In the genomic region with DNA sequence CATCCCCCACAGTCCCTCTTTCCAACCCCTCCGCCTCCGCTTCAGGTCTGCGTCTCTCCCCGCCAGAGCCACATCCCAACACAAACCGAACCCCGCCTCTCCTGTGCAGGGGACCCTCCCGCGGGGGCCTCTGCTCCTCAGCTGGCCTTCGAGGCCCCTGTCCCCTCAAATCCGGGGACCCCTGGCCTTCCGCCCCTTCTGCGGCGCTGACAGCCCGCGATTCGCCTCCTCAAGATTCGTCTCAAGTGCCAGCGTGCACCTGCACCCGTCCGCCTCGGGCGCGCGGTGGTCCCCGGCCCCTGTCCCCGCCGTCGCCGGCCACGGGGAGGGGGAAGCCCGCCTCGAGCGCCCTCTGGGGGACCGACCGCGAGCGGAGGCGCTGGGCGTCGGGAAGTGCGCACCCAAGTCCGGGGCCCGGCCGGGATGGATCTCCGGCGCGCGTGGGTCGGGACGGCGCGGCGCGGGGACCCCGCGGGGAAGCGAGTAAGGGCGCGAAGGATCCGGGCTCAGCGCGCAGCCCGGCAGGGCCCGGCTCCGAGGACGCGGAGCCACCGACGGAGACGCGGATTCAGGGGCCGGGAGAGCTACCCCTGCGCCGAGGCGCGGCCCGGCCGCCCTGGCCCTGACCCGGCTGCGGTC, we compare ENCODE assay signal across 8 cellular contexts. TPM values are rescaled to one million over a fixed set of nuclear protein-coding genes. Genes with fewer than 3 reads are reported as not detected.
A peak's percentile ranks its signal among the peaks of the same experiment; 100 is the strongest.
DNase-seq lines count a peak whose midpoint lies in the region; ATAC-seq and TF ChIP-seq lines count a peak whose summit lies in the region.

No MANE protein-coding gene starts in this region.

- H3K36me3 ChIP-seq in CD8-positive, alpha-beta memory T cell (ENCODE audit: insufficient read depth, low read length), result no peaks in the 10 kb centered on the region
- no peaks in the 10 kb centered on the region for H3K36me3 ChIP-seq in SK-N-SH (replicated peaks in 1 of 2; ENCODE audit: control insufficient read depth in 1 of 2, insufficient read depth in 2 of 2, low read length in 1 of 2)
- no peaks in the 10 kb centered on the region for H3K36me3 ChIP-seq in esophagus (ENCODE audit: control insufficient read depth in 2 of 2, insufficient read depth in 2 of 2, low read length in 1 of 2)
- no peaks in the 10 kb centered on the region for H3K36me3 ChIP-seq in ovary

- no peak for TF ChIP-seq RAD21 in SK-N-SH (IDR thresholded peaks at IDR 0.05; ENCODE audit: low read length)

- no peak overlapping the region for H3K9ac ChIP-seq in SK-N-SH

- H3K4me3 ChIP-seq in CD8-positive, alpha-beta memory T cell (ENCODE audit: low read length), result no peak overlapping the region
- H3K4me3 ChIP-seq in SK-N-SH (ENCODE audit: low read depth in 2 of 2, low read length in 1 of 2), result no peak overlapping the region
- peak overlapping the region; percentile 44 to 51 for H3K4me3 ChIP-seq in esophagus (ENCODE audit: low read depth in 1 of 2, low read length in 2 of 2)
- peak overlapping the region; percentile 16 for H3K4me3 ChIP-seq in ovary

- H3K9me3 Mint-ChIP-seq in CD8-positive, alpha-beta memory T cell, result no peaks in the 10 kb centered on the region

- intact Hi-C loops in ovary (cut with DNase I), result no loop called here

- H3K4me1 Mint-ChIP-seq in CD8-positive, alpha-beta memory T cell, result peaks cover 14 to 37% (median 25%) of the 10 kb centered on the region in 3 donors

- H4K20me1 ChIP-seq in SK-N-SH (ENCODE audit: insufficient read depth), result no peaks in the 10 kb centered on the region

- ATAC-seq in GM18868 (IDR thresholded peaks at IDR 0.05; ENCODE audit: unreplicated experiment), result no peak

- peaks cover 19 to 43% of the 10 kb centered on the region in 2 donors for H3K27me3 Mint-ChIP-seq in CD8-positive, alpha-beta memory T cell

- TF ChIP-seq CTCF in SK-N-SH (IDR thresholded peaks at IDR 0.05) (peak; percentile 14), ovary (IDR thresholded peaks at IDR 0.05) (no peak)

- peaks cover 6% of the 10 kb centered on the region for H3K27me3 ChIP-seq in CD8-positive, alpha-beta memory T cell (ENCODE audit: insufficient read depth, low read length, poor library complexity, severe bottlenecking)
- H3K27me3 ChIP-seq in SK-N-SH (ENCODE audit: insufficient read depth) (peaks cover 78% of the 10 kb centered on the region; the same call in 1 of the 2 replicates), esophagus (ENCODE audit: control insufficient read depth in 1 of 2, insufficient read depth in 2 of 2, low read length in 2 of 2) (peaks cover 13 to 18% of the 10 kb centered on the region in 2 donors), ovary (no peaks in the 10 kb centered on the region)

- H3K36me3 Mint-ChIP-seq in CD8-positive, alpha-beta memory T cell, result peaks cover 0 to 3% (median 0%) of the 10 kb centered on the region in 3 donors

- no peaks in the 10 kb centered on the region for H3K79me2 ChIP-seq in SK-N-SH (ENCODE audit: insufficient read depth)

- no peak for TF ChIP-seq POLR2A in ovary (IDR thresholded peaks at IDR 0.05)

- no peaks in the 10 kb centered on the region for H3F3A ChIP-seq in SK-N-SH (replicated peaks; ENCODE audit: insufficient read depth)

- no peak for TF ChIP-seq EP300 in SK-N-SH (IDR thresholded peaks at IDR 0.05; ENCODE audit: borderline replicate concordance in 1 of 2, low read depth in 1 of 2, low read length in 1 of 2)
- TF ChIP-seq EP300 in ovary (IDR thresholded peaks at IDR 0.05), result no peak

- CTCF ChIA-PET in CD8-positive, alpha-beta memory T cell (lab: Charles Lee), result no interaction called here
- CTCF ChIA-PET in SK-N-SH (lab: Yijun Ruan, JAX), result interaction anchor here (0.7 to 1.3 kb wide), 3 partner anchors 10 to 127 kb away, joined by 3 read pairs; no protein-coding TSS in a partner anchor

- no peak overlapping the region for H2AFZ ChIP-seq in SK-N-SH (ENCODE audit: low read depth)

- H3K4me3 Mint-ChIP-seq in CD8-positive, alpha-beta memory T cell, result peak overlapping the region; percentile 79 to 92 (median 86)

- H3K9me2 ChIP-seq in SK-N-SH, result no peaks in the 10 kb centered on the region

- H3K4me2 ChIP-seq in SK-N-SH, result no peak overlapping the region

- no peaks in the 10 kb centered on the region for H3K4me1 ChIP-seq in CD8-positive, alpha-beta memory T cell (ENCODE audit: insufficient read depth, low read length)
- H3K4me1 ChIP-seq in SK-N-SH (ENCODE audit: control insufficient read depth in 1 of 2, insufficient read depth in 2 of 2, low read depth in 1 of 2, low read length in 1 of 2) (no peaks in the 10 kb centered on the region), esophagus (ENCODE audit: control insufficient read depth in 2 of 2, insufficient read depth in 2 of 2, low read length in 1 of 2) (peaks cover 2 to 12% of the 10 kb centered on the region in 2 donors), ovary (ENCODE audit: insufficient read depth) (no peaks in the 10 kb centered on the region)

- no peaks in the 10 kb centered on the region for H3K9me3 ChIP-seq in CD8-positive, alpha-beta memory T cell (ENCODE audit: low read length)
- H3K9me3 ChIP-seq in SK-N-SH (no peaks in the 10 kb centered on the region), esophagus (ENCODE audit: control insufficient read depth in 2 of 2, insufficient read depth in 1 of 2, low read depth in 1 of 2, low read length in 1 of 2) (no peaks in the 10 kb centered on the region), ovary (no peaks in the 10 kb centered on the region)

- peak in 4 of 5 donors; percentile 13 to 46 (median 20) for DNase-seq in CD8-positive, alpha-beta memory T cell
- DNase-seq in SK-N-SH, result peak; percentile 75
- DNase-seq in ovary, result no peak
- DNase-seq in OCI-M2 (lab: John Stamatoyannopoulos, UW; ENCODE audit: unreplicated experiment), result no peak
- DNase-seq in cortex of kidney (lab: John Stamatoyannopoulos, UW), result no peak
- DNase-seq in NCI-H1105 treated with DMSO at 0.1 percent for 48 hours (lab: John Stamatoyannopoulos, UW), result no peak

- POLR2A ChIA-PET in CD8-positive, alpha-beta memory T cell (lab: Charles Lee), result no interaction called here
- POLR2A ChIA-PET in SK-N-SH (lab: Yijun Ruan, JAX), result no interaction called here

- no peak overlapping the region for H3K27ac ChIP-seq in CD8-positive, alpha-beta memory T cell (ENCODE audit: low read depth, low read length)
- H3K27ac ChIP-seq in SK-N-SH (ENCODE audit: low read depth in 2 of 2, low read length in 1 of 2) (no peak overlapping the region), esophagus (ENCODE audit: low read depth in 2 of 2, low read length in 1 of 2) (no peak overlapping the region), ovary (no peak overlapping the region)

- 18% methylated on average over 27 of the region's 80 CpGs for WGBS in SK-N-SH (ENCODE audit: low lambda C conversion rate)
- WGBS in esophagus, 2 donors, result 4 to 5% methylated on average over 55 to 80 of the region's 80 CpGs
- 2 to 4% (median 3%) methylated on average over 40 to 80 of the region's 80 CpGs for WGBS in ovary, 3 donors

- peak overlapping the region in 7 of 8 donors; percentile 43 to 95 (median 63) for H3K27ac Mint-ChIP-seq in CD8-positive, alpha-beta memory T cell

TF ChIP-seq in SK-N-SH, 30 proteins besides CTCF, POLR2A, EP300 and RAD21:
- no peak for TF ChIP-seq USF2 (IDR thresholded peaks at IDR 0.05; ENCODE audit: borderline replicate concordance, low read depth, low read length)
TF ChIP-seq in SK-N-SH: peak in this region for 0.

RNA-seq across cellular contexts. Expression of gene FLT4, which starts 0.6 kb away (rescaled TPM):
- total RNA-seq in CD8-positive, alpha-beta memory T cell, result 1 to 10 TPM; 6.0 to 8.2 TPM
- polyA plus RNA-seq in CD8-positive, alpha-beta memory T cell, result 12.7 TPM
- 0.02 and 0.05 TPM in 2 replicates for polyA plus RNA-seq in SK-N-SH (2012; rRNA removed)
- 0.03 and 0.26 TPM in 2 replicates for polyA plus RNA-seq in SK-N-SH (2012; cell fraction: cytosol; rRNA removed)
- 0.05 and 0.35 TPM in 2 replicates for polyA plus RNA-seq in SK-N-SH (2012; cell fraction: nucleus; rRNA removed)
- 1 to 10 TPM; 2.8 to 4.0 TPM for polyA plus RNA-seq in esophagus
- total RNA-seq in ovary, result 10 to 100 TPM in 3 of 7 donors, 1 to 10 TPM in 4; 4.1 to 18.5 (median 7.0) TPM
- polyA plus RNA-seq in ovary, result 10 to 100 TPM in 1 of 2 donors, 1 to 10 TPM in 1; 3.3 to 12.2 TPM

RNA-seq across cellular contexts. Expression of gene SCGB3A1, which starts 57.5 kb away (rescaled TPM):
- 1 to 10 TPM; 1.6 to 2.0 TPM for total RNA-seq in CD8-positive, alpha-beta memory T cell
- 0.95 TPM for polyA plus RNA-seq in CD8-positive, alpha-beta memory T cell
- polyA plus RNA-seq in SK-N-SH (2012; rRNA removed), result not detected in 2 replicates
- 0.08 TPM in 1 of 2 replicates, not detected in the other for polyA plus RNA-seq in SK-N-SH (2012; cell fraction: cytosol; rRNA removed)
- not detected in 2 replicates for polyA plus RNA-seq in SK-N-SH (2012; cell fraction: nucleus; rRNA removed)
- 1 to 10 TPM; 1.0 to 6.1 TPM for polyA plus RNA-seq in esophagus
- total RNA-seq in ovary, result 10 to 100 TPM in 1 of 7 donors, 1 to 10 TPM in 3, not detected in 3; 1.5 to 18.7 (median 3.7) TPM
- polyA plus RNA-seq in ovary, result 1 to 10 TPM in 1 of 2 donors, not detected in 1; 2.7 TPM

Comparison
In these comparisons a context has a peak if more than half of its experiments do, and no peak if none do; other contexts are left out.
1. DNase-seq: peak in CD8-positive, alpha-beta memory T cell (4 of 5) and SK-N-SH (single experiment); none in ovary (0 of 5), OCI-M2 (single experiment), cortex of kidney (single experiment) and NCI-H1105 treated with DMSO at 0.1 percent for 48 hours (single experiment).
2. H3K4me3 ChIP-seq: peak in esophagus (2 of 2) and ovary (single experiment); none in CD8-positive, alpha-beta memory T cell (single experiment) and SK-N-SH (0 of 2).